Comparison of ENCODE assay signal across 22 cellular contexts in genomic region chr10:1078668-1079067, GRCh38. TPM values are rescaled to one million over a fixed set of nuclear protein-coding genes. Genes with fewer than 3 reads are reported as not detected.
"Had no signal": no experiment of that assay in that cellular context is flagged by ENCODE, and none has a peak within 500 bp of the region (broad histone marks: within the 10 kb centered on the region; RNA-seq: fewer than 3 reads in every experiment).

No MANE protein-coding gene starts in this region.

- H3K9me3 Mint-ChIP-seq: IgD-negative memory B cell had no signal

- ATAC-seq: K562 had no signal

- H3K4me3 ChIP-seq: K562, SJSA1, SK-N-MC had no signal

- H3K27me3 Mint-ChIP-seq: IgD-negative memory B cell had no signal

- DNase-seq: Kasumi-1, MM.1S, NCI-H1092 treated with DMSO at 0.1 percent for 48 hours, NCI-H1436, NCI-H187, NCI-H2029, NCI-H2081 treated with DMSO at 0.1 percent for 48 hours, NCI-H2171, NCI-H226, NCI-H446, NCI-H510A, NCI-H524 treated with DMSO at 0.1 percent for 48 hours, NCI-H69, NCI-H774, Right ventricle myocardium superior, RPMI8226, SIG-M5 had no signal

- H3K27ac Mint-ChIP-seq: IgD-negative memory B cell had no signal

- H3K4me3 Mint-ChIP-seq: IgD-negative memory B cell had no signal

- H3K4me1 ChIP-seq: SJSA1 had no signal

RNA-seq across cellular contexts. Expression of gene IDI2, which starts 53.0 kb away (rescaled TPM):
- total RNA-seq: K562, M059J, SJSA1 had no signal
